In the genomic region with DNA sequence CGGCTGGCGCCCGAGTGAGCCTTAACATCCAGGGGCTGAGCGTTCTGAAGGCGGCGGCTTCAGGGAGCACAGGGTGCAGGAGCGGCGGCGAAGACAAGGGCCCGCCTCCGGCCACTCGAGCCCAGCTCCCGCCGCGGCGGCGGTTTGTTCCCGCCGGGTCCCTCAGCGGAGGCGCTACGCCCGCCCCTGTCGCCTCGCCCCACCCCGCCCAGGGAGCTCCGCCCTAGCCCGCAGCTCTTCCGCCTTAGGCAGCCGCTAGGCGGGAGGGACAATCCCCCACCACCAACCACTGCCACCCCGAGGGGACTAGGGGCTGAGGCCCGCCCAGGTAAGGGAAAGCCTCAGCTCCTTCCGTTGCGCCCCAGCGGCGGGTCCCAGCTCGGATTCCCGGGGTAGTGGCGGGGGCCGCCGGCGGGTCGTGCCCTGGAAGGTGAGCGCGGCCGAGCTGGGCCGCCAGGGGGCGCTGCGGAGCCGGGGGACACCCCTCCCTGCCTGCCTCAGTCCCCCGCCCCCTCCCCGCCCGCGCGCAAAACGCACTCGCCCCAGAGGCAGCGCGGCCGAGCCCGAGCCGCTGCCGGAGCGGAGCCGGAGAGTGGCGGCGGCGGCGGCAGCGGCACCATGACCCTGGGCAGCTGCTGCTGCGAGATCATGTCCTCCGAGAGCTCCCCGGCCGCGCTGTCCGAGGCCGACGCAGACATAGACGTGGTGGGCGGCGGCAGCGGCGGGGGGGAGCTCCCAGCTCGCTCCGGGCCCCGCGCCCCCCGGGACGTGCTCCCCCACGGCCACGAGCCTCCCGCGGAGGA, we compare ENCODE assay signal across 8 cellular contexts. TPM values are rescaled to one million over a fixed set of nuclear protein-coding genes. Genes with fewer than 3 reads are reported as not detected.
DNase-seq lines count a peak whose midpoint lies in the region; ATAC-seq and TF ChIP-seq lines count a peak whose summit lies in the region.

A gene (plus strand): TSS at position 527 of the 803 bp plus-strand sequence. CDS start 92 bp downstream, at position 619.

- H3K36me3 Mint-ChIP-seq in activated CD8-positive, alpha-beta memory T cell treated with anti-CD3 and anti-CD28 coated beads, Interleukin-2, amount 10 ng/mL, durations not matched to agents 7 days and 5 days: peaks cover 20% of the 10 kb centered on the region

- peak; percentile 37 for TF ChIP-seq CTCF in epithelial cell of esophagus (IDR thresholded peaks at IDR 0.05; ENCODE audit: insufficient read depth, low read depth, low read length, missing control alignments)

- CTCF ChIA-PET in activated CD8-positive, alpha-beta memory T cell treated with anti-CD3 and anti-CD28 coated beads, Interleukin-2, amount 10 ng/mL, durations not matched to agents 7 days and 5 days (lab: Charles Lee): interaction anchor here (0.6 to 6.0 kb wide), 38 partner anchors 10 to 742 kb away, joined by 3 to 83 read pairs (median 4); a partner anchor contains a TSS

- in situ Hi-C loops in Caki2 (cut with HindIII; ENCODE audit: low pct_unique_long_range_greater_than_20kb, low sequenced_read_pairs): no loop called here

- H3K9me3 Mint-ChIP-seq in activated CD8-positive, alpha-beta memory T cell treated with anti-CD3 and anti-CD28 coated beads, Interleukin-2, amount 10 ng/mL, durations not matched to agents 7 days and 5 days (ENCODE audit: low read depth): no peaks in the 10 kb centered on the region

- peak within 1 kb of the TSS; percentile 93 for H3K27ac Mint-ChIP-seq in activated CD8-positive, alpha-beta memory T cell treated with anti-CD3 and anti-CD28 coated beads, Interleukin-2, amount 10 ng/mL, durations not matched to agents 7 days and 5 days

- ATAC-seq in GM19463 (IDR thresholded peaks at IDR 0.05; ENCODE audit: unreplicated experiment): peak; percentile 84
- ATAC-seq in activated CD8-positive, alpha-beta memory T cell treated with anti-CD3 and anti-CD28 coated beads, Interleukin-2, amount 10 ng/mL, durations not matched to agents 7 days and 5 days: peak; percentile 88

- H3K4me1 Mint-ChIP-seq in activated CD8-positive, alpha-beta memory T cell treated with anti-CD3 and anti-CD28 coated beads, Interleukin-2, amount 10 ng/mL, durations not matched to agents 7 days and 5 days: peaks cover 29% of the 10 kb centered on the region

- peak within 1 kb of the TSS; percentile 65 for H3K9ac ChIP-seq in mucosa of stomach (ENCODE audit: low read length)

- peak within 1 kb of the TSS; percentile 95 for H3K4me3 Mint-ChIP-seq in activated CD8-positive, alpha-beta memory T cell treated with anti-CD3 and anti-CD28 coated beads, Interleukin-2, amount 10 ng/mL, durations not matched to agents 7 days and 5 days

- no peaks in the 10 kb centered on the region for H3K36me3 ChIP-seq in mucosa of stomach (ENCODE audit: control insufficient read depth, insufficient read depth, low read length)

- H3K4me1 ChIP-seq in mucosa of stomach (ENCODE audit: control insufficient read depth, insufficient read depth, low read length): peaks cover 27% of the 10 kb centered on the region

- no peaks in the 10 kb centered on the region for H3K9me3 ChIP-seq in mucosa of stomach (ENCODE audit: control insufficient read depth, low read length)

- DNase-seq in Caki2 (ENCODE audit: low read depth) (peak; percentile 94), HK-2 (ENCODE audit: unreplicated experiment) (peak; percentile 95), NK-92 (lab: John Stamatoyannopoulos, UW; ENCODE audit: unreplicated experiment) (peak; percentile 40), epithelial cell of esophagus (ENCODE audit: low read depth) (peak; percentile 65)
- peak; percentile 95 for DNase-seq in activated CD8-positive, alpha-beta memory T cell treated with anti-CD3 and anti-CD28 coated beads, Interleukin-2, amount 10 ng/mL, durations not matched to agents 7 days and 5 days
- peak; percentile 82 to 88 for DNase-seq in stimulated activated CD8-positive, alpha-beta memory T cell treated with anti-CD3 and anti-CD28 coated beads, Interleukin-7, amount 100 ng/mL, for 1 hour (ENCODE audit: low read depth in 2 of 2)

- H3K27me3 Mint-ChIP-seq in activated CD8-positive, alpha-beta memory T cell treated with anti-CD3 and anti-CD28 coated beads, Interleukin-2, amount 10 ng/mL, durations not matched to agents 7 days and 5 days: peaks cover 15% of the 10 kb centered on the region

- H3K4me3 ChIP-seq in epithelial cell of esophagus (ENCODE audit: low read length) (peak within 1 kb of the TSS; percentile 49), mucosa of stomach (ENCODE audit: low read length) (peak within 1 kb of the TSS; percentile 46)

- peaks cover 89% of the 10 kb centered on the region for H3K27me3 ChIP-seq in mucosa of stomach (ENCODE audit: control insufficient read depth, insufficient read depth, low read length)

RNA-seq across cellular contexts. Expression of the gene that starts here (rescaled TPM):
- 1.6 TPM in 2 replicates for total RNA-seq in Caki2 (2014; rRNA removed; shearing (Covaris generic); ENCODE audit: low replicate concordance)
- total RNA-seq in activated CD8-positive, alpha-beta memory T cell treated with anti-CD3 and anti-CD28 coated beads, Interleukin-2, amount 10 ng/mL, durations not matched to agents 7 days and 5 days: under 1 TPM; 0.23 to 0.53 TPM

Comparison
In these comparisons a context has a peak if more than half of its experiments do, and no peak if none do; other contexts are left out.
1. Peak in every context shown above with its lines: DNase-seq, ATAC-seq and H3K4me3 ChIP-seq.
2. Peak in DNase-seq and ATAC-seq in activated CD8-positive, alpha-beta memory T cell treated with anti-CD3 and anti-CD28 coated beads, Interleukin-2, amount 10 ng/mL, durations not matched to agents 7 days and 5 days; RNA of the gene not detected or under 1 TPM.
3. DNase-seq: peak in every context shown above with its lines; median percentile 95 in HK-2; 95 in activated CD8-positive, alpha-beta memory T cell treated with anti-CD3 and anti-CD28 coated beads, Interleukin-2, amount 10 ng/mL, durations not matched to agents 7 days and 5 days; 94 in Caki2; 85 in stimulated activated CD8-positive, alpha-beta memory T cell treated with anti-CD3 and anti-CD28 coated beads, Interleukin-7, amount 100 ng/mL, for 1 hour; 65 in epithelial cell of esophagus; 40 in NK-92.